Comparison of ENCODE assay signal across 10 cellular contexts in the genomic region with DNA sequence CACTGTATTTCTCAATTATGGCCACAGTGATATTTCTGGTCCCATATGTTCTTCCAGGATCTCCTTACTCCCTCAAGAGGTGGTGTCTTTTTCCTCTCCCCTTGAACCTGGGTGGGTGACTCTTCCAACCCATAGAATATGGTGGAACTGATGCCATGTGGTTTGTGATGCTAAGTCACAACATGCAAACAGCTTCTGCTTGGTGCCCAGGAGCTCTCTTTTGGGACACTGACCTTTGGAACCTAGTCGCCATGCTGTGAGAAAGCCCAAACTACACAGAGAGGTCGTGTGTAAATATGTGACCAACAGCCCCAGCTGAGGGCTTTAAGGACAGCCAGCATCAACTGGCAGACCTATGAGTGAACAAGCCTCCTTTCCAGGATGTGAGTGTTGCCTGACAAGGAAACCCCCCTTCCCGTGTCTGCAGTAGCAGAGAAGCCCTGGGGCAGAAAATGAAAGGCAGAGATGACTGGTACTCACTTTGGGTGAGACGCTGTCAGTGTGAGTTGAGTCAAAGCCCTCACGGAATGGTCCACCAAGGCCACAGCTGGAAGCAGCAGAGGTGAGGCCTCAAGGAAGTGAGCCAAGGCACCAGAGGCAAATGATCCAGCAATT.
DNase-seq lines count a peak whose midpoint lies in the region; ATAC-seq, FAIRE-seq and TF ChIP-seq lines count a peak whose summit lies in the region.
"Had no signal": no experiment of that assay in that cellular context is flagged by ENCODE, and none has a peak within 500 bp of the region (broad histone marks: within the 10 kb centered on the region; RNA-seq: fewer than 3 reads in every experiment).

No MANE protein-coding gene starts in this region.

- no peak overlapping the region for H3K27ac ChIP-seq in small intestine (ENCODE audit: low read depth in 1 of 2, low read length in 1 of 2)
- H3K27ac ChIP-seq: thoracic aorta had no signal

- H3K9me3 ChIP-seq in small intestine (ENCODE audit: control insufficient read depth, low read depth): no peaks in the 10 kb centered on the region
- H3K9me3 ChIP-seq: thoracic aorta had no signal

- no peak overlapping the region for H3K4me3 Mint-ChIP-seq in activated naive CD4-positive, alpha-beta T cell treated with anti-CD3 and anti-CD28 coated beads, Interleukin-2, amount 10 ng/mL, durations not matched to agents 7 days and 5 days

- H3K4me3 ChIP-seq in GM06990 (replicated peaks; ENCODE audit: low read depth, low read length): no peak overlapping the region
- no peak overlapping the region for H3K4me3 ChIP-seq in small intestine (ENCODE audit: low read depth in 1 of 2, low read length in 2 of 2)
- H3K4me3 ChIP-seq: thoracic aorta had no signal

- no peaks in the 10 kb centered on the region for H3K27me3 ChIP-seq in GM06990 (replicated peaks; ENCODE audit: control insufficient read depth, insufficient read depth, low read length)
- H3K27me3 ChIP-seq in small intestine (ENCODE audit: control insufficient read depth in 2 of 2, insufficient read depth in 2 of 2, low read length in 2 of 2): no peaks in the 10 kb centered on the region

- ATAC-seq in GM19468 (IDR thresholded peaks at IDR 0.05; ENCODE audit: extremely low read depth, unreplicated experiment) (peak; percentile 93), HG03378 (IDR thresholded peaks at IDR 0.05; ENCODE audit: unreplicated experiment) (peak; percentile 95)

- peaks cover 42% of the 10 kb centered on the region for H3K4me1 Mint-ChIP-seq in activated naive CD4-positive, alpha-beta T cell treated with anti-CD3 and anti-CD28 coated beads, Interleukin-2, amount 10 ng/mL, durations not matched to agents 7 days and 5 days

- H3K27ac Mint-ChIP-seq in activated naive CD4-positive, alpha-beta T cell treated with anti-CD3 and anti-CD28 coated beads, Interleukin-2, amount 10 ng/mL, durations not matched to agents 7 days and 5 days: peak overlapping the region; percentile 28

- no peaks in the 10 kb centered on the region for H3K4me1 ChIP-seq in small intestine (ENCODE audit: control insufficient read depth in 2 of 2, insufficient read depth in 1 of 2, low read depth in 1 of 2, low read length in 1 of 2)

- no peak for TF ChIP-seq CTCF in GM06990 (IDR thresholded peaks at IDR 0.05; ENCODE audit: insufficient read depth, low read length, poor library complexity, severe bottlenecking)

- H3K36me3 ChIP-seq in GM06990 (ENCODE audit: control insufficient read depth, insufficient read depth, low read length): no peaks in the 10 kb centered on the region
- H3K36me3 ChIP-seq in small intestine (ENCODE audit: control insufficient read depth in 2 of 2, insufficient read depth in 2 of 2, low read length in 2 of 2): no peaks in the 10 kb centered on the region
- H3K36me3 ChIP-seq: thoracic aorta had no signal

- DNase-seq in GM06990 (ENCODE audit: extremely low read depth, insufficient read length) (peak; percentile 69), COR-L47 (lab: John Stamatoyannopoulos, UW) (no peak), mesenteric fat pad (ENCODE audit: low spot score) (no peak), small intestine (no peak), dedifferentiated amniotic fluid mesenchymal stem cell (ENCODE audit: extremely low spot score) (no peak)
- peak; percentile 63 for DNase-seq in activated naive CD4-positive, alpha-beta T cell treated with anti-CD3 and anti-CD28 coated beads, Interleukin-2, amount 10 ng/mL, durations not matched to agents 7 days and 5 days
- DNase-seq: NCI-H1436 treated with DMSO at 0.1 percent for 48 hours had no signal

- CTCF ChIA-PET in activated naive CD4-positive, alpha-beta T cell treated with anti-CD3 and anti-CD28 coated beads, Interleukin-2, amount 10 ng/mL, durations not matched to agents 7 days and 5 days (lab: Charles Lee): interaction anchor here (1.2 to 1.8 kb wide), 2 partner anchors 19 to 76 kb away, joined by 3 to 6 read pairs; no protein-coding TSS in a partner anchor

- H3K36me3 Mint-ChIP-seq in activated naive CD4-positive, alpha-beta T cell treated with anti-CD3 and anti-CD28 coated beads, Interleukin-2, amount 10 ng/mL, durations not matched to agents 7 days and 5 days: no peaks in the 10 kb centered on the region

- 65 to 78% (median 72%) methylated on average over 5 of the region's 5 CpGs for WGBS in small intestine, 3 donors

- H3K9me3 Mint-ChIP-seq in activated naive CD4-positive, alpha-beta T cell treated with anti-CD3 and anti-CD28 coated beads, Interleukin-2, amount 10 ng/mL, durations not matched to agents 7 days and 5 days: no peaks in the 10 kb centered on the region

- H3K27me3 Mint-ChIP-seq in activated naive CD4-positive, alpha-beta T cell treated with anti-CD3 and anti-CD28 coated beads, Interleukin-2, amount 10 ng/mL, durations not matched to agents 7 days and 5 days: peaks cover 3% of the 10 kb centered on the region

- FAIRE-seq in small intestine (lab: Jason Lieb, UNC): no peak

Comparison
In these comparisons a context has a peak if more than half of its experiments do, and no peak if none do; other contexts are left out.
1. DNase-seq: peak in GM06990 (single experiment) and activated naive CD4-positive, alpha-beta T cell treated with anti-CD3 and anti-CD28 coated beads, Interleukin-2, amount 10 ng/mL, durations not matched to agents 7 days and 5 days (single experiment); none in COR-L47 (single experiment), mesenteric fat pad (single experiment), small intestine (single experiment) and dedifferentiated amniotic fluid mesenchymal stem cell (single experiment).